Comparison of ENCODE assay signal across 1 cellular context in the genomic region with DNA sequence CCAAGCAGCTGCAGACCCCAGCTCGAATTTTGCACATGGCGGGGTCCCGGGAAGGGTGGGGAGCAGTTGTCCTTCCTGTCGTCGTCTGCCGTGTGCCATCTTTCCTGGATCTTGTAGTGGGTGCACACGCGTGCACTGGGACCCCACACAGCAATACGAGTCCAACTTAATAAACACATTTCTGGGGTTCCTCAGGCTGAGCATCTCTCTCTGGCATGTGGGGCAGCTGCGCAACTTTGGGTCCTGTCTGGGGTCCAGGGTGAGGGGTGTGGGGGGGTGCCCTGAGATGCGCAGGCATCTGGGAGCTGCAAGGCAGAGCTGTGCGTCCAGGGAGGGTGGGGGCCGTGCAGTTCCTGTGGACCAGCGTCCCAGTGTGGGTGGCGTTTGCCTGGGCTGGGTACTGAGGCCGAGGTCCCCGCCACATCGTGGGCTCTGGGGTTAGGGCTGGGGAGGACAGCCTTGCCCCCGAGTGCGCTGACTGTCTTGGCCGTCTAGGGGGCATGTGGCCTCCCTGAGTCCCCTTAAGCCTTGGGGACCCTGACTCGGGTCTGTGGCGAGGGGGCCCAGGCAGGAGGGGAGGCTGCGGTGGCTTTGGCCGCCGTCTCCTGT.
TF ChIP-seq lines count a peak whose summit lies in the region.

No MANE protein-coding gene starts in this region.

TF ChIP-seq in GM23338, 12 proteins besides CTCF, POLR2A, EP300 and RAD21 (continued from another document):
- no peak for TF ChIP-seq ZNF462 (CRISPR knock-in tag; IDR thresholded peaks at IDR 0.05)
- TF ChIP-seq, protein P1, sequence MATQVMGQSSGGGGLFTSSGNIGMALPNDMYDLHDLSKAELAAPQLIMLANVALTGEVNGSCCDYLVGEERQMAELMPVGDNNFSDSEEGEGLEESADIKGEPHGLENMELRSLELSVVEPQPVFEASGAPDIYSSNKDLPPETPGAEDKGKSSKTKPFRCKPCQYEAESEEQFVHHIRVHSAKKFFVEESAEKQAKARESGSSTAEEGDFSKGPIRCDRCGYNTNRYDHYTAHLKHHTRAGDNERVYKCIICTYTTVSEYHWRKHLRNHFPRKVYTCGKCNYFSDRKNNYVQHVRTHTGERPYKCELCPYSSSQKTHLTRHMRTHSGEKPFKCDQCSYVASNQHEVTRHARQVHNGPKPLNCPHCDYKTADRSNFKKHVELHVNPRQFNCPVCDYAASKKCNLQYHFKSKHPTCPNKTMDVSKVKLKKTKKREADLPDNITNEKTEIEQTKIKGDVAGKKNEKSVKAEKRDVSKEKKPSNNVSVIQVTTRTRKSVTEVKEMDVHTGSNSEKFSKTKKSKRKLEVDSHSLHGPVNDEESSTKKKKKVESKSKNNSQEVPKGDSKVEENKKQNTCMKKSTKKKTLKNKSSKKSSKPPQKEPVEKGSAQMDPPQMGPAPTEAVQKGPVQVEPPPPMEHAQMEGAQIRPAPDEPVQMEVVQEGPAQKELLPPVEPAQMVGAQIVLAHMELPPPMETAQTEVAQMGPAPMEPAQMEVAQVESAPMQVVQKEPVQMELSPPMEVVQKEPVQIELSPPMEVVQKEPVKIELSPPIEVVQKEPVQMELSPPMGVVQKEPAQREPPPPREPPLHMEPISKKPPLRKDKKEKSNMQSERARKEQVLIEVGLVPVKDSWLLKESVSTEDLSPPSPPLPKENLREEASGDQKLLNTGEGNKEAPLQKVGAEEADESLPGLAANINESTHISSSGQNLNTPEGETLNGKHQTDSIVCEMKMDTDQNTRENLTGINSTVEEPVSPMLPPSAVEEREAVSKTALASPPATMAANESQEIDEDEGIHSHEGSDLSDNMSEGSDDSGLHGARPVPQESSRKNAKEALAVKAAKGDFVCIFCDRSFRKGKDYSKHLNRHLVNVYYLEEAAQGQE (IDR thresholded peaks at IDR 0.05; ENCODE audit: unreplicated experiment), result no peak
- no peak for TF ChIP-seq CREB1 (CRISPR knock-in tag; IDR thresholded peaks at IDR 0.05; ENCODE audit: low read depth)
- TF ChIP-seq STAT1 (IDR thresholded peaks at IDR 0.05; ENCODE audit: unreplicated experiment), result no peak
